In the genomic region with DNA sequence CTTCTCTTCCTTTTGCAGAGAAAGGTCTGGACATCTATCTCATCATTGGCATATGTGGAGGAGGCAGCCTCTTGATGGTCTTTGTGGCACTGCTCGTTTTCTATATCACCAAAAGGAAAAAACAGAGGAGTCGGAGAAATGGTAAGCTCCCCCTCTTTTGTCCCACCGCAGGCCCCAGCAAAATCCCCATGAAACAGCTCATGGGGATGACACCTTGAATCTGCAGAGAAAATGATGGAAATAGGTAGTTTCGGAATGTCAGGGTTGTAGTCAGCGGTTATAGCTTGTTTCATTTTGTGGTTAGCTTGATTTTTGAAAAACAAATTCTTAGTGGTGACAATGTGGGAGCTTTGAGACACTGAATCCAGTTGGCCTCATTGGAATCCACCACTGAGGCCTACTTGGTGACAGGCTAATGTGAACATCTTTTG, we compare ENCODE assay signal across 13 cellular contexts. TPM values are rescaled to one million over a fixed set of nuclear protein-coding genes. Genes with fewer than 3 reads are reported as not detected.
A peak's percentile ranks its signal among the peaks of the same experiment; 100 is the strongest.
DNase-seq lines count a peak whose midpoint lies in the region; ATAC-seq and TF ChIP-seq lines count a peak whose summit lies in the region.
"Had no signal": no experiment of that assay in that cellular context is flagged by ENCODE, and none has a peak within 500 bp of the region (broad histone marks: within the 10 kb centered on the region; RNA-seq: fewer than 3 reads in every experiment).

No MANE protein-coding gene starts in this region.

- H4K20me1 ChIP-seq in OCI-LY7 (ENCODE audit: insufficient read depth, low read length) = no peaks in the 10 kb centered on the region

- H3K4me3 Mint-ChIP-seq in activated T-helper 2 cell treated with anti-CD3 and anti-CD28 coated beads, Interferon-gamma antibody, Interleukin-2, Interleukin-4, amounts not matched to agents 10 μg/mL and 5 μg/mL and 100 μg/mL, durations not matched to agents 14 hours and 24 hours and 36 hours (ENCODE audit: low read depth) = peak overlapping the region; percentile 84
- H3K4me3 Mint-ChIP-seq in naive thymus-derived CD8-positive, alpha-beta T cell = peak overlapping the region; percentile 60 to 91 (median 88)
- H3K4me3 Mint-ChIP-seq: WTC11 had no signal

- no peaks in the 10 kb centered on the region for H3K36me3 ChIP-seq in OCI-LY7 (ENCODE audit: insufficient read depth, low read length)

- H3K4me2 ChIP-seq in OCI-LY7 (ENCODE audit: low read length) = no peak overlapping the region

- no peaks in the 10 kb centered on the region for H3K9me3 Mint-ChIP-seq in activated T-helper 2 cell treated with anti-CD3 and anti-CD28 coated beads, Interferon-gamma antibody, Interleukin-2, Interleukin-4, amounts not matched to agents 10 μg/mL and 5 μg/mL and 100 μg/mL, durations not matched to agents 14 hours and 24 hours and 36 hours
- H3K9me3 Mint-ChIP-seq in naive thymus-derived CD8-positive, alpha-beta T cell = no peaks in the 10 kb centered on the region

- DNase-seq in OCI-LY7 (ENCODE audit: low spot score) (no peak), NCI-H146 (lab: John Stamatoyannopoulos, UW) (no peak), foreskin melanocyte (no peak), dorsolateral prefrontal cortex (no peak)
- DNase-seq in activated T-helper 2 cell treated with anti-CD3 and anti-CD28 coated beads, Interferon-gamma antibody, Interleukin-2, Interleukin-4, amounts not matched to agents 10 μg/mL and 5 μg/mL and 100 μg/mL, durations not matched to agents 14 hours and 24 hours and 36 hours (ENCODE audit: low spot score) = peak; percentile 61
- peak in 5 of 10 donors; percentile 37 to 73 (median 65) for DNase-seq in naive thymus-derived CD8-positive, alpha-beta T cell

- peak overlapping the region; percentile 37; the same call in 1 of the 2 replicates for H2AFZ ChIP-seq in OCI-LY7 (ENCODE audit: low read length)

- H3K4me3 ChIP-seq in OCI-LY7 (ENCODE audit: low read depth, low read length, poor library complexity, severe bottlenecking) (no peak overlapping the region), dorsolateral prefrontal cortex (no peak overlapping the region)
- H3K4me3 ChIP-seq: coronary artery had no signal

- peaks cover 89% of the 10 kb centered on the region for H3K4me1 Mint-ChIP-seq in activated T-helper 2 cell treated with anti-CD3 and anti-CD28 coated beads, Interferon-gamma antibody, Interleukin-2, Interleukin-4, amounts not matched to agents 10 μg/mL and 5 μg/mL and 100 μg/mL, durations not matched to agents 14 hours and 24 hours and 36 hours (ENCODE audit: low read depth)
- H3K4me1 Mint-ChIP-seq in naive thymus-derived CD8-positive, alpha-beta T cell = peaks cover 58 to 98% (median 96%) of the 10 kb centered on the region in 4 donors

- H3K9me2 ChIP-seq in OCI-LY7 (ENCODE audit: insufficient read depth, low read length) = no peaks in the 10 kb centered on the region

- POLR2A ChIA-PET in OCI-LY7 (lab: Charles Lee) = interaction anchor here (0.8 kb wide), 1 partner anchor 10 kb away, joined by 3 read pairs; the partner anchor contains the start of gene CD2
- POLR2A ChIA-PET in naive thymus-derived CD8-positive, alpha-beta T cell (lab: Charles Lee) = interaction anchor here (1.0 to 10.6 kb wide), 13 partner anchors 8 to 296 kb away, joined by 3 to 285 read pairs (median 5); partner anchors contain the start of genes CD2 and TTF2

- H3K79me2 ChIP-seq in OCI-LY7 (ENCODE audit: insufficient read depth, low read depth, low read length) = no peaks in the 10 kb centered on the region

- intact Hi-C loops in OCI-LY7 (cut with micrococcal nuclease; ENCODE audit: unreplicated experiment) = no loop called here
- intact Hi-C loops in activated T-helper 2 cell treated with anti-CD3 and anti-CD28 coated beads, Interferon-gamma antibody, Interleukin-2, Interleukin-4, amounts not matched to agents 10 μg/mL and 5 μg/mL and 100 μg/mL, durations not matched to agents 14 hours and 24 hours and 36 hours (cut with micrococcal nuclease) = loop anchor here (1.0 to 5.0 kb wide), 8 partner anchors 27 to 387 kb away; partner anchors contain the start of genes CD101 and TTF2
- intact Hi-C loops in dorsolateral prefrontal cortex (cut with DNase I) = no loop called here

- H3K9me3 ChIP-seq in OCI-LY7 (ENCODE audit: low read length) = peaks cover 7% of the 10 kb centered on the region; the same call in 1 of the 2 replicates

- no peaks in the 10 kb centered on the region for H3K27me3 Mint-ChIP-seq in activated T-helper 2 cell treated with anti-CD3 and anti-CD28 coated beads, Interferon-gamma antibody, Interleukin-2, Interleukin-4, amounts not matched to agents 10 μg/mL and 5 μg/mL and 100 μg/mL, durations not matched to agents 14 hours and 24 hours and 36 hours (ENCODE audit: low read depth)
- no peaks in the 10 kb centered on the region for H3K27me3 Mint-ChIP-seq in naive thymus-derived CD8-positive, alpha-beta T cell

- ATAC-seq in naive thymus-derived CD8-positive, alpha-beta T cell = peak; percentile 46 to 55
- ATAC-seq in HG03139 (IDR thresholded peaks at IDR 0.05; ENCODE audit: unreplicated experiment) = no peak

- H3K4me1 ChIP-seq in OCI-LY7 (ENCODE audit: insufficient read depth, low read length, poor library complexity, severe bottlenecking) = peaks cover 26% of the 10 kb centered on the region

- H3K27ac Mint-ChIP-seq in activated T-helper 2 cell treated with anti-CD3 and anti-CD28 coated beads, Interferon-gamma antibody, Interleukin-2, Interleukin-4, amounts not matched to agents 10 μg/mL and 5 μg/mL and 100 μg/mL, durations not matched to agents 14 hours and 24 hours and 36 hours = peak overlapping the region; percentile 100
- peak overlapping the region; percentile 97 to 99 (median 98) for H3K27ac Mint-ChIP-seq in naive thymus-derived CD8-positive, alpha-beta T cell
- H3K27ac Mint-ChIP-seq: WTC11 had no signal

- no TSS peak for BruUV-seq in OCI-LY7 (replicated peaks; lab: Mats Ljungman, UMichigan)

- H3K27me3 ChIP-seq in dorsolateral prefrontal cortex = no peaks in the 10 kb centered on the region

- peaks cover 99% of the 10 kb centered on the region for H3K36me3 Mint-ChIP-seq in activated T-helper 2 cell treated with anti-CD3 and anti-CD28 coated beads, Interferon-gamma antibody, Interleukin-2, Interleukin-4, amounts not matched to agents 10 μg/mL and 5 μg/mL and 100 μg/mL, durations not matched to agents 14 hours and 24 hours and 36 hours (ENCODE audit: low read depth)
- peaks cover 40 to 95% (median 86%) of the 10 kb centered on the region in 3 donors for H3K36me3 Mint-ChIP-seq in naive thymus-derived CD8-positive, alpha-beta T cell
- H3K36me3 Mint-ChIP-seq: WTC11 had no signal

- TF ChIP-seq CTCF in C4-2B (conservative IDR thresholded peaks at IDR 0.05) (peak; percentile 42), OCI-LY7 (conservative IDR thresholded peaks at IDR 0.05; ENCODE audit: low read length) (peak; percentile 42; the same call in 1 of the 2 replicates), dorsolateral prefrontal cortex (IDR thresholded peaks at IDR 0.05 in 54 of 56, conservative IDR thresholded peaks at IDR 0.05 in 2 of 56; ENCODE audit: low read depth in 1 of 56, partially characterized antibody in 56 of 56) (peak in 3 of 56 donors; percentile 1 to 3 (median 3))

- H3K27ac ChIP-seq in C4-2B = no peak overlapping the region
- no peak overlapping the region for H3K27ac ChIP-seq in OCI-LY7 (ENCODE audit: low read depth, low read length, poor library complexity, severe bottlenecking)
- no peak overlapping the region for H3K27ac ChIP-seq in dorsolateral prefrontal cortex
- H3K27ac ChIP-seq: HL-60 had no signal

- CTCF ChIA-PET in OCI-LY7 (lab: Charles Lee; ENCODE audit: unreplicated experiment) = interaction anchor here (0.5 to 1.0 kb wide), 3 partner anchors 33 to 1238 kb away, joined by 3 read pairs; no protein-coding TSS in a partner anchor

RNA-seq across cellular contexts. Expression of gene CD2, which starts 10.3 kb away (rescaled TPM):
- not detected in 2 replicates for total RNA-seq in OCI-LY7 (2014; rRNA removed; shearing (Covaris generic))
- total RNA-seq in OCI-LY7 (2022) (not detected in 2 replicates), dorsolateral prefrontal cortex (1 to 10 TPM in 8 of 120 experiments, under 1 TPM in 23, not detected in 89; 0.26 to 2.6 (median 0.51) TPM)
- total RNA-seq in activated T-helper 2 cell treated with anti-CD3 and anti-CD28 coated beads, Interferon-gamma antibody, Interleukin-2, Interleukin-4, amounts not matched to agents 10 μg/mL and 5 μg/mL and 100 μg/mL, durations not matched to agents 14 hours and 24 hours and 36 hours = 284 and 304 TPM in 2 replicates
- 100 to 1,000 TPM; 178 to 189 TPM for total RNA-seq in naive thymus-derived CD8-positive, alpha-beta T cell
- polyA plus RNA-seq in naive thymus-derived CD8-positive, alpha-beta T cell = 100 to 1,000 TPM; 197 to 240 (median 222) TPM
- total RNA-seq: Daoy, osteoblast had no signal

Comparison
In these comparisons a context has a peak if more than half of its experiments do, and no peak if none do; other contexts are left out.
1. RNA of gene CD2, which starts 10.3 kb away (total RNA-seq): 284 to 304 TPM in activated T-helper 2 cell treated with anti-CD3 and anti-CD28 coated beads, Interferon-gamma antibody, Interleukin-2, Interleukin-4, amounts not matched to agents 10 μg/mL and 5 μg/mL and 100 μg/mL, durations not matched to agents 14 hours and 24 hours and 36 hours and 178 to 189 TPM in naive thymus-derived CD8-positive, alpha-beta T cell; 0.26 to 2.6 TPM in dorsolateral prefrontal cortex and not detected in OCI-LY7; every median in the first group is over 10 times any median in the second.